In the genomic region with DNA sequence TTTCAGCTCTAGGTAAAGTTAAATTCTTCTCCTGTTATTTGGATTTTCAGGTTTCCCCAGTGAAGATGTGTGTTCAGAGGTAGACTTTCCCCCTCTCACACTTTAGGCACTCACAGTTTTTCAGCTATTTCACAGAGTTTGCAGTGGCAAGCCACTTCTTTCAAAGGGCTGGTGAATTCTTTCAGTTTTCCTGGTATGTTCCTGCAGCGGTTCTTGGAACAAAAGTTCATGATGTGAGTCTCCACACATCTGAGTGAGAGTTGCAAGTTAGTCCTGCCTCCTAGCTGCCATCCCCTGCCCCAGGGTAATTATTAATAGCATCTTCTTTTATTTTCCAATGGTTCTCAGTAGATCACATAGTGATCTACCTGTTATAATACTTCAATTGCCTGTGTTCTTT, we compare ENCODE assay signal across 1 cellular context.
TF ChIP-seq lines count a peak whose summit lies in the region.

No MANE protein-coding gene starts in this region.

TF ChIP-seq in GM12878, 131 proteins besides CTCF, POLR2A, EP300 and RAD21:
- TF ChIP-seq PAX8 (IDR thresholded peaks at IDR 0.05) (0 out of 2 replicates have a peak, but pooled peaks have one; percentile 62), EZH2 (IDR thresholded peaks at IDR 0.05; ENCODE audit: borderline replicate concordance, control insufficient read depth, low read depth, low read length) (no peak)
